ENCODE assay signal across 24 cellular contexts in genomic region chr19:1221904-1222255, GRCh38. TPM values are rescaled to one million over a fixed set of nuclear protein-coding genes. Genes with fewer than 3 reads are reported as not detected.
DNase-seq lines count a peak whose midpoint lies in the region; ATAC-seq and TF ChIP-seq lines count a peak whose summit lies in the region.
"Had no signal": no experiment of that assay in that cellular context is flagged by ENCODE, and none has a peak within 500 bp of the region (broad histone marks: within the 10 kb centered on the region; RNA-seq: fewer than 3 reads in every experiment).

No MANE protein-coding gene starts in this region.

- H3K9ac ChIP-seq in BLaER1 treated with 17β-estradiol and CSF1 and Interleukin-3, amounts not matched to agents 10 nM and 100 nM = peak overlapping the region in 6 of 11 experiments; percentile 12 to 46 (median 34); a peak in 6 of 22 replicates

- intact Hi-C loops in ascending aorta (cut with DNase I) (loop anchor here (1.0 to 2.0 kb wide), 2 partner anchors 18 to 45 kb away; no protein-coding TSS in a partner anchor), gastrocnemius medialis (cut with DNase I; ENCODE audit: low total_unique reads) (loop anchor here (1.0 kb wide), 1 partner anchor 19 kb away; the partner anchor contains the start of gene ATP5F1D)
- intact Hi-C loops in activated T-helper 1 cell treated with anti-CD3 and anti-CD28 coated beads, Interleukin-12 subunit alpha, Interleukin-12 subunit beta, Interleukin-2, Interleukin-4 antibody, amounts not matched to agents 30 ng/mL and 10 ng/mL and 1 ng/mL, durations not matched to agents 14 hours and 24 hours and 36 hours (cut with micrococcal nuclease) = no loop called here

- peak overlapping the region in 1 of 11 experiments; percentile 23; a peak in 1 of 22 replicates for H3K4me2 ChIP-seq in BLaER1 treated with 17β-estradiol and CSF1 and Interleukin-3, amounts not matched to agents 10 nM and 100 nM
- H3K4me2 ChIP-seq in GM23338 = no peak overlapping the region
- H3K4me2 ChIP-seq: A549 had no signal

- no peak overlapping the region for H3K4me3 ChIP-seq in BLaER1 treated with 17β-estradiol and CSF1 and Interleukin-3, amounts not matched to agents 10 nM and 100 nM
- no peak overlapping the region for H3K4me3 ChIP-seq in ascending aorta
- H3K4me3 ChIP-seq in gastrocnemius medialis = no peak overlapping the region
- H3K4me3 ChIP-seq in GM23338 = no peak overlapping the region
- H3K4me3 ChIP-seq: A549 had no signal

- peak overlapping the region; percentile 80 for H3K27ac Mint-ChIP-seq in glutamatergic neuron (ENCODE audit: unreplicated experiment)
- H3K27ac Mint-ChIP-seq in GM23338 = no peak overlapping the region
- H3K27ac Mint-ChIP-seq in activated T-helper 1 cell treated with anti-CD3 and anti-CD28 coated beads, Interleukin-12 subunit alpha, Interleukin-12 subunit beta, Interleukin-2, Interleukin-4 antibody, amounts not matched to agents 30 ng/mL and 10 ng/mL and 1 ng/mL, durations not matched to agents 14 hours and 24 hours and 36 hours = no peak overlapping the region
- H3K27ac Mint-ChIP-seq: CD4-positive, CD25-positive, alpha-beta regulatory T cell had no signal

- TF ChIP-seq CTCF in ascending aorta (IDR thresholded peaks at IDR 0.05) = no peak
- TF ChIP-seq CTCF in glutamatergic neuron (IDR thresholded peaks at IDR 0.05; ENCODE audit: partially characterized antibody, unreplicated experiment) = no peak
- no peak for TF ChIP-seq CTCF in gastrocnemius medialis (IDR thresholded peaks at IDR 0.05 in 4 of 5, conservative IDR thresholded peaks at IDR 0.05 in 1 of 5)
- no peak for TF ChIP-seq CTCF in GM23338 (conservative IDR thresholded peaks at IDR 0.05; ENCODE audit: low read depth in 2 of 2)

- H3K27me3 ChIP-seq in BLaER1 treated with 17β-estradiol and CSF1 and Interleukin-3, amounts not matched to agents 10 nM and 100 nM = no peaks in the 10 kb centered on the region
- H3K27me3 ChIP-seq in ascending aorta (no peaks in the 10 kb centered on the region), gastrocnemius medialis (no peaks in the 10 kb centered on the region), GM23338 (ENCODE audit: insufficient read depth) (no peaks in the 10 kb centered on the region)

- H3K4me1 ChIP-seq in BLaER1 treated with 17β-estradiol and CSF1 and Interleukin-3, amounts not matched to agents 10 nM and 100 nM = peaks cover 11 to 63% (median 26%) of the 10 kb centered on the region in 10 experiments
- H3K4me1 ChIP-seq in ascending aorta (peaks cover 6 to 31% of the 10 kb centered on the region in 2 donors), gastrocnemius medialis (peaks cover 30 to 53% of the 10 kb centered on the region in 2 donors), GM23338 (ENCODE audit: insufficient read depth) (peaks cover 6% of the 10 kb centered on the region; the same call in 1 of the 2 replicates)

- H3K27me3 Mint-ChIP-seq in glutamatergic neuron (ENCODE audit: unreplicated experiment) (peaks cover 7% of the 10 kb centered on the region), GM23338 (ENCODE audit: insufficient read depth, low read depth, poor library complexity) (peaks cover 10% of the 10 kb centered on the region)
- no peaks in the 10 kb centered on the region for H3K27me3 Mint-ChIP-seq in activated T-helper 1 cell treated with anti-CD3 and anti-CD28 coated beads, Interleukin-12 subunit alpha, Interleukin-12 subunit beta, Interleukin-2, Interleukin-4 antibody, amounts not matched to agents 30 ng/mL and 10 ng/mL and 1 ng/mL, durations not matched to agents 14 hours and 24 hours and 36 hours (ENCODE audit: insufficient read depth)
- H3K27me3 Mint-ChIP-seq: CD4-positive, CD25-positive, alpha-beta regulatory T cell had no signal

- H3K4me1 Mint-ChIP-seq in glutamatergic neuron (ENCODE audit: low read depth, unreplicated experiment) (peaks cover 10% of the 10 kb centered on the region), GM23338 (peaks cover 9% of the 10 kb centered on the region; the same call in 2 of the 3 replicates)
- H3K4me1 Mint-ChIP-seq in activated T-helper 1 cell treated with anti-CD3 and anti-CD28 coated beads, Interleukin-12 subunit alpha, Interleukin-12 subunit beta, Interleukin-2, Interleukin-4 antibody, amounts not matched to agents 30 ng/mL and 10 ng/mL and 1 ng/mL, durations not matched to agents 14 hours and 24 hours and 36 hours (ENCODE audit: low read depth) = no peaks in the 10 kb centered on the region

- H2AFZ ChIP-seq in GM23338 = no peak overlapping the region

- TF ChIP-seq POLR2A in gastrocnemius medialis (IDR thresholded peaks at IDR 0.05) = no peak

- H3K79me2 ChIP-seq in GM23338 (replicated peaks; ENCODE audit: insufficient read depth) = peaks cover 28% of the 10 kb centered on the region

- no peak for DNase-seq in ascending aorta (ENCODE audit: low spot score in 2 of 2)
- DNase-seq in glutamatergic neuron = no peak
- no peak for DNase-seq in gastrocnemius medialis
- no peak for DNase-seq in NCI-H2196 treated with DMSO at 0.1 percent for 48 hours (lab: John Stamatoyannopoulos, UW; ENCODE audit: unreplicated experiment)
- DNase-seq in GM23338 (ENCODE audit: low spot score) = no peak
- no peak for DNase-seq in GF-D8 (lab: John Stamatoyannopoulos, UW)
- DNase-seq in activated T-helper 1 cell treated with anti-CD3 and anti-CD28 coated beads, Interleukin-12 subunit alpha, Interleukin-12 subunit beta, Interleukin-2, Interleukin-4 antibody, amounts not matched to agents 30 ng/mL and 10 ng/mL and 1 ng/mL, durations not matched to agents 14 hours and 24 hours and 36 hours (ENCODE audit: low spot score) = no peak
- DNase-seq: AML-193; Calu3; CD4-positive, CD25-positive, alpha-beta regulatory T cell; DND-41; GDM1; GOT3; KG1; NCI-H1048; NCI-H146; NCI-H2081 treated with DMSO at 0.1 percent for 48 hours; NCI-H226; NCI-H69; NK-92 treated with Interleukin-12 subunit alpha and Interleukin-12 subunit beta, amount 100 ng/mL, for 24 hours; OCI-M1 had no signal

- H3K9me2 ChIP-seq in GM23338 (ENCODE audit: insufficient read depth) = no peaks in the 10 kb centered on the region

- ATAC-seq in gastrocnemius medialis (no peak), GM23338 (no peak)

- H3K36me3 ChIP-seq in BLaER1 treated with 17β-estradiol and CSF1 and Interleukin-3, amounts not matched to agents 10 nM and 100 nM = peaks cover 66 to 97% (median 84%) of the 10 kb centered on the region in 11 experiments
- H3K36me3 ChIP-seq in ascending aorta = peaks cover 54 to 63% of the 10 kb centered on the region in 2 donors
- peaks cover 0 to 44% of the 10 kb centered on the region in 2 donors for H3K36me3 ChIP-seq in gastrocnemius medialis
- no peaks in the 10 kb centered on the region for H3K36me3 ChIP-seq in GM23338 (ENCODE audit: insufficient read depth)

- H3K9me3 Mint-ChIP-seq in glutamatergic neuron (ENCODE audit: unreplicated experiment) (peaks cover 7% of the 10 kb centered on the region), GM23338 (no peaks in the 10 kb centered on the region)
- no peaks in the 10 kb centered on the region for H3K9me3 Mint-ChIP-seq in activated T-helper 1 cell treated with anti-CD3 and anti-CD28 coated beads, Interleukin-12 subunit alpha, Interleukin-12 subunit beta, Interleukin-2, Interleukin-4 antibody, amounts not matched to agents 30 ng/mL and 10 ng/mL and 1 ng/mL, durations not matched to agents 14 hours and 24 hours and 36 hours
- H3K9me3 Mint-ChIP-seq: CD4-positive, CD25-positive, alpha-beta regulatory T cell had no signal

- H3F3A ChIP-seq in GM23338 (replicated peaks; ENCODE audit: low read depth) = peaks cover 23% of the 10 kb centered on the region

- H3K36me3 Mint-ChIP-seq in glutamatergic neuron (ENCODE audit: unreplicated experiment) (no peaks in the 10 kb centered on the region), GM23338 (ENCODE audit: low read depth) (peaks cover 2% of the 10 kb centered on the region; the same call in 1 of the 3 replicates)
- H3K36me3 Mint-ChIP-seq in activated T-helper 1 cell treated with anti-CD3 and anti-CD28 coated beads, Interleukin-12 subunit alpha, Interleukin-12 subunit beta, Interleukin-2, Interleukin-4 antibody, amounts not matched to agents 30 ng/mL and 10 ng/mL and 1 ng/mL, durations not matched to agents 14 hours and 24 hours and 36 hours (ENCODE audit: low read depth) = no peaks in the 10 kb centered on the region
- H3K36me3 Mint-ChIP-seq: CD4-positive, CD25-positive, alpha-beta regulatory T cell had no signal

- no peak overlapping the region for H3K27ac ChIP-seq in BLaER1 treated with 17β-estradiol and CSF1 and Interleukin-3, amounts not matched to agents 10 nM and 100 nM
- H3K27ac ChIP-seq in ascending aorta = peak overlapping the region; percentile 12 to 57
- peak overlapping the region; percentile 68 to 97 (median 95) for H3K27ac ChIP-seq in gastrocnemius medialis
- H3K27ac ChIP-seq in GM23338 (ENCODE audit: low read depth) = no peak overlapping the region
- H3K27ac ChIP-seq: HL-60 had no signal

- in situ Hi-C loops in gastrocnemius medialis (cut with MboI; ENCODE audit: low sequenced_read_pairs in 4 of 4) = no loop called here

- H3K9me3 ChIP-seq in BLaER1 treated with 17β-estradiol and CSF1 and Interleukin-3, amounts not matched to agents 10 nM and 100 nM (replicated peaks in 1 of 11) = no peaks in the 10 kb centered on the region
- H3K9me3 ChIP-seq in ascending aorta (no peaks in the 10 kb centered on the region), gastrocnemius medialis (no peaks in the 10 kb centered on the region)
- H3K9me3 ChIP-seq: A549 had no signal

- peak overlapping the region; percentile 52 for H3K4me3 Mint-ChIP-seq in glutamatergic neuron (ENCODE audit: unreplicated experiment)
- H3K4me3 Mint-ChIP-seq in GM23338 = no peak overlapping the region
- no peak overlapping the region for H3K4me3 Mint-ChIP-seq in activated T-helper 1 cell treated with anti-CD3 and anti-CD28 coated beads, Interleukin-12 subunit alpha, Interleukin-12 subunit beta, Interleukin-2, Interleukin-4 antibody, amounts not matched to agents 30 ng/mL and 10 ng/mL and 1 ng/mL, durations not matched to agents 14 hours and 24 hours and 36 hours
- H3K4me3 Mint-ChIP-seq: CD4-positive, CD25-positive, alpha-beta regulatory T cell had no signal

- H4K20me1 ChIP-seq in BLaER1 treated with 17β-estradiol and CSF1 and Interleukin-3, amounts not matched to agents 10 nM and 100 nM = peaks cover 86 to 100% (median 97%) of the 10 kb centered on the region in 11 experiments
- peaks cover 12% of the 10 kb centered on the region; the same call in 1 of the 2 replicates for H4K20me1 ChIP-seq in GM23338 (replicated peaks; ENCODE audit: insufficient read depth)

RNA-seq across cellular contexts. Expression of gene CBARP, which starts 15.9 kb away (rescaled TPM):
- total RNA-seq in ascending aorta = 1.9 TPM
- 74.7 TPM for total RNA-seq in glutamatergic neuron (ENCODE audit: unreplicated experiment)
- 1 to 10 TPM in 1 of 4 donors, under 1 TPM in 3; 0.10 to 1.3 (median 0.53) TPM for total RNA-seq in gastrocnemius medialis
- total RNA-seq in GM23338 (2014; rRNA removed; shearing (Covaris generic)) = 10.8 and 14.1 TPM in 2 replicates
- polyA plus RNA-seq in GM23338 (2016; fragmentation: Nextera tagmentation; extraction: Ambion mirVana) = 2.0 TPM in 2 replicates
- 1.5 and 1.8 TPM in 2 replicates for total RNA-seq in activated T-helper 1 cell treated with anti-CD3 and anti-CD28 coated beads, Interleukin-12 subunit alpha, Interleukin-12 subunit beta, Interleukin-2, Interleukin-4 antibody, amounts not matched to agents 30 ng/mL and 10 ng/mL and 1 ng/mL, durations not matched to agents 14 hours and 24 hours and 36 hours
- polyA plus RNA-seq: CD4-positive, CD25-positive, alpha-beta regulatory T cell had no signal

RNA-seq across cellular contexts. Expression of gene STK11, which starts 16.3 kb away (rescaled TPM):
- total RNA-seq in ascending aorta = 104 TPM
- 48.2 TPM for total RNA-seq in glutamatergic neuron (ENCODE audit: unreplicated experiment)
- 100 to 1,000 TPM in 3 of 4 donors, 10 to 100 TPM in 1; 91.5 to 194 (median 149) TPM for total RNA-seq in gastrocnemius medialis
- total RNA-seq in GM23338 (2014; rRNA removed; shearing (Covaris generic)) = 84.4 and 96.5 TPM in 2 replicates
- polyA plus RNA-seq in GM23338 (2016; fragmentation: Nextera tagmentation; extraction: Ambion mirVana) = 19.4 and 23.7 TPM in 2 replicates
- 69.6 and 71.3 TPM in 2 replicates for total RNA-seq in activated T-helper 1 cell treated with anti-CD3 and anti-CD28 coated beads, Interleukin-12 subunit alpha, Interleukin-12 subunit beta, Interleukin-2, Interleukin-4 antibody, amounts not matched to agents 30 ng/mL and 10 ng/mL and 1 ng/mL, durations not matched to agents 14 hours and 24 hours and 36 hours

RNA-seq across cellular contexts. Expression of gene ATP5F1D, which starts 19.7 kb away (rescaled TPM):
- total RNA-seq in ascending aorta (232 TPM), glutamatergic neuron (ENCODE audit: unreplicated experiment) (129 TPM), gastrocnemius medialis (100 to 1,000 TPM; 189 to 442 (median 273) TPM)
- total RNA-seq in GM23338 (2014; rRNA removed; shearing (Covaris generic)) = 78.7 and 139 TPM in 2 replicates
- polyA plus RNA-seq in GM23338 (2016; fragmentation: Nextera tagmentation; extraction: Ambion mirVana) = 396 and 420 TPM in 2 replicates
- 234 and 239 TPM in 2 replicates for total RNA-seq in activated T-helper 1 cell treated with anti-CD3 and anti-CD28 coated beads, Interleukin-12 subunit alpha, Interleukin-12 subunit beta, Interleukin-2, Interleukin-4 antibody, amounts not matched to agents 30 ng/mL and 10 ng/mL and 1 ng/mL, durations not matched to agents 14 hours and 24 hours and 36 hours

RNA-seq across cellular contexts. Expression of gene MIDN, which starts 26.5 kb away (rescaled TPM):
- total RNA-seq in ascending aorta = 307 TPM
- 325 TPM for total RNA-seq in glutamatergic neuron (ENCODE audit: unreplicated experiment)
- 100 to 1,000 TPM in 2 of 4 donors, 10 to 100 TPM in 2; 34.9 to 117 (median 86.3) TPM for total RNA-seq in gastrocnemius medialis
- total RNA-seq in GM23338 (2014; rRNA removed; shearing (Covaris generic)) = 84.5 and 113 TPM in 2 replicates
- polyA plus RNA-seq in GM23338 (2016; fragmentation: Nextera tagmentation; extraction: Ambion mirVana) = 28.6 and 33.3 TPM in 2 replicates
- total RNA-seq in activated T-helper 1 cell treated with anti-CD3 and anti-CD28 coated beads, Interleukin-12 subunit alpha, Interleukin-12 subunit beta, Interleukin-2, Interleukin-4 antibody, amounts not matched to agents 30 ng/mL and 10 ng/mL and 1 ng/mL, durations not matched to agents 14 hours and 24 hours and 36 hours = 87.6 and 91.6 TPM in 2 replicates

RNA-seq across cellular contexts. Expression of gene CIRBP, which starts 47.3 kb away (rescaled TPM):
- total RNA-seq in ascending aorta (442 TPM), glutamatergic neuron (ENCODE audit: unreplicated experiment) (341 TPM), gastrocnemius medialis (100 to 1,000 TPM; 274 to 578 (median 418) TPM)
- 152 and 202 TPM in 2 replicates for total RNA-seq in GM23338 (2014; rRNA removed; shearing (Covaris generic))
- polyA plus RNA-seq in GM23338 (2016; fragmentation: Nextera tagmentation; extraction: Ambion mirVana) = 153 and 160 TPM in 2 replicates
- total RNA-seq in activated T-helper 1 cell treated with anti-CD3 and anti-CD28 coated beads, Interleukin-12 subunit alpha, Interleukin-12 subunit beta, Interleukin-2, Interleukin-4 antibody, amounts not matched to agents 30 ng/mL and 10 ng/mL and 1 ng/mL, durations not matched to agents 14 hours and 24 hours and 36 hours = 245 and 256 TPM in 2 replicates

Comparison
In these comparisons a context has a peak if more than half of its experiments do, and no peak if none do; other contexts are left out.
1. H3K27ac ChIP-seq: peak in ascending aorta (2 of 2) and gastrocnemius medialis (4 of 4); none in BLaER1 treated with 17β-estradiol and CSF1 and Interleukin-3, amounts not matched to agents 10 nM and 100 nM (0 of 11) and GM23338 (single experiment).